Comparison of ENCODE assay signal across 16 cellular contexts in the genomic region with DNA sequence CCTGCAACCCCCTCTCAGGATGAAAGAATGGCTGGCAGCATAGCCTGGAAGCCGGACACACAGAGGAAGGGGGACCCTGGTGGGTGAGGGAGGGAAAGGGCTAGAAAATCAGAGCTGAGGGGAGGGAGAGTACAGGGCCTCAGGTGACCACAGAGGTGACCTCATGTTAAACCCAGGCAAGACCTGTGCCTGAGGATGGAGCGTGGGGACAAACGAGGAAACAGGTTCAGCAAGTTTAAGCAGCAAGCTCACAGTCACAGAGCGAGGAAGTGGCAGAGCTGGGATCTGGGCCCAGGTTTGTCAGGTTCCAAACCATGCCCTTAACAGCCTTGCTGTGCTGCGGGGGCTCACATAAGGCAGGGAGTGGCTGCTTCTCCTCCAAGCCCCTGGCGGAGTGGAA. TPM values are rescaled to one million over a fixed set of nuclear protein-coding genes. Genes with fewer than 3 reads are reported as not detected.
DNase-seq lines count a peak whose midpoint lies in the region; ATAC-seq and TF ChIP-seq lines count a peak whose summit lies in the region.
"Had no signal": no experiment of that assay in that cellular context is flagged by ENCODE, and none has a peak within 500 bp of the region (broad histone marks: within the 10 kb centered on the region; RNA-seq: fewer than 3 reads in every experiment).

No MANE protein-coding gene starts in this region.

- H3K27ac Mint-ChIP-seq in activated naive CD4-positive, alpha-beta T cell treated with anti-CD3 and anti-CD28 coated beads for 36 hours = no peak overlapping the region
- H3K27ac Mint-ChIP-seq: activated T-helper 17 cell treated with anti-CD3 and anti-CD28 coated beads, Interleukin-2, amount 50 U/mL, for 72 hours; B cell; dendritic cell treated with granulocyte-macrophage colony-stimulating factor and Interleukin-4, amounts not matched to agents 40 ng/mL and 50 ng/mL, for 4 days had no signal

- ATAC-seq in gastroesophageal sphincter (no peak), HG03135 (IDR thresholded peaks at IDR 0.05; ENCODE audit: unreplicated experiment) (no peak)
- ATAC-seq: activated T-helper 17 cell treated with anti-CD3 and anti-CD28 coated beads, Interleukin-2, amount 50 U/mL, for 72 hours had no signal

- H3K4me3 Mint-ChIP-seq in activated naive CD4-positive, alpha-beta T cell treated with anti-CD3 and anti-CD28 coated beads for 36 hours = no peak overlapping the region
- H3K4me3 Mint-ChIP-seq: activated T-helper 17 cell treated with anti-CD3 and anti-CD28 coated beads, Interleukin-2, amount 50 U/mL, for 72 hours; B cell; dendritic cell treated with granulocyte-macrophage colony-stimulating factor and Interleukin-4, amounts not matched to agents 40 ng/mL and 50 ng/mL, for 4 days had no signal

- no peak for TF ChIP-seq POLR2A in gastroesophageal sphincter (IDR thresholded peaks at IDR 0.05)
- no peak for TF ChIP-seq POLR2A in prostate gland (IDR thresholded peaks at IDR 0.05)

- H3K4me1 ChIP-seq in gastroesophageal sphincter (peaks cover 0 to 22% (median 4%) of the 10 kb centered on the region in 3 donors), prostate gland (replicated peaks) (no peaks in the 10 kb centered on the region)

- H3K4me1 Mint-ChIP-seq in activated naive CD4-positive, alpha-beta T cell treated with anti-CD3 and anti-CD28 coated beads for 36 hours (ENCODE audit: low read depth) = peaks cover 8% of the 10 kb centered on the region

- TF ChIP-seq EP300 in gastroesophageal sphincter (IDR thresholded peaks at IDR 0.05) = no peak

- no peaks in the 10 kb centered on the region for H3K9me3 Mint-ChIP-seq in activated naive CD4-positive, alpha-beta T cell treated with anti-CD3 and anti-CD28 coated beads for 36 hours
- H3K9me3 Mint-ChIP-seq: activated T-helper 17 cell treated with anti-CD3 and anti-CD28 coated beads, Interleukin-2, amount 50 U/mL, for 72 hours; dendritic cell treated with granulocyte-macrophage colony-stimulating factor and Interleukin-4, amounts not matched to agents 40 ng/mL and 50 ng/mL, for 4 days had no signal

- no peaks in the 10 kb centered on the region for H3K36me3 ChIP-seq in gastroesophageal sphincter
- no peaks in the 10 kb centered on the region for H3K36me3 ChIP-seq in prostate gland

- TF ChIP-seq CTCF in gastroesophageal sphincter (IDR thresholded peaks at IDR 0.05) (no peak), prostate gland (IDR thresholded peaks at IDR 0.05) (no peak)

- CTCF ChIA-PET in activated naive CD4-positive, alpha-beta T cell treated with anti-CD3 and anti-CD28 coated beads for 36 hours (lab: Charles Lee) = no interaction called here

- H3K27me3 Mint-ChIP-seq in activated naive CD4-positive, alpha-beta T cell treated with anti-CD3 and anti-CD28 coated beads for 36 hours (ENCODE audit: low read depth) = peaks cover 34% of the 10 kb centered on the region

- H3K27me3 ChIP-seq in gastroesophageal sphincter (peaks cover 22% of the 10 kb centered on the region), prostate gland (replicated peaks; ENCODE audit: insufficient read depth) (no peaks in the 10 kb centered on the region)

- DNase-seq in ELF-1 (ENCODE audit: low read depth, low spot score) (peak; percentile 88), NCI-H2029 (lab: John Stamatoyannopoulos, UW) (peak; percentile 25), prostate gland (ENCODE audit: low spot score) (peak; percentile 45), NCI-H128 (lab: John Stamatoyannopoulos, UW; ENCODE audit: unreplicated experiment) (no peak), NCI-H2107 treated with DMSO at 0.1 percent for 48 hours (lab: John Stamatoyannopoulos, UW; ENCODE audit: unreplicated experiment) (no peak)
- no peak for DNase-seq in activated naive CD4-positive, alpha-beta T cell treated with anti-CD3 and anti-CD28 coated beads for 36 hours
- DNase-seq: aorta, DMS79 treated with DMSO at 0.1 percent for 48 hours, NCI-H446, occipital lobe, SK-N-SH had no signal

- 80 to 86% methylated on average over 2 to 3 of the region's 6 CpGs for WGBS in gastroesophageal sphincter (ENCODE audit: low coverage in 1 of 2), 2 donors
- WGBS in prostate gland = 45% methylated on average over 6 of the region's 6 CpGs

- H3K4me3 ChIP-seq in gastroesophageal sphincter (no peak overlapping the region), prostate gland (no peak overlapping the region)

- H3K9me3 ChIP-seq in gastroesophageal sphincter = no peaks in the 10 kb centered on the region
- no peaks in the 10 kb centered on the region for H3K9me3 ChIP-seq in prostate gland
- H3K9me3 ChIP-seq: SK-N-SH had no signal

- H3K36me3 Mint-ChIP-seq in activated naive CD4-positive, alpha-beta T cell treated with anti-CD3 and anti-CD28 coated beads for 36 hours (ENCODE audit: low read depth) = no peaks in the 10 kb centered on the region

- peak overlapping the region in 3 of 4 donors; percentile 46 to 82 (median 81) for H3K27ac ChIP-seq in gastroesophageal sphincter
- H3K27ac ChIP-seq in prostate gland = peak overlapping the region; percentile 41 to 79

- intact Hi-C loops in prostate gland (cut with DNase I) = loop anchor here (2.0 kb wide), 1 partner anchor 55 kb away; no protein-coding TSS in a partner anchor
- intact Hi-C loops in activated naive CD4-positive, alpha-beta T cell treated with anti-CD3 and anti-CD28 coated beads for 36 hours (cut with micrococcal nuclease) = no loop called here

RNA-seq across cellular contexts. Expression of a gene that starts 4.0 kb away (rescaled TPM):
- total RNA-seq in gastroesophageal sphincter = under 1 TPM in 2 of 4 donors, not detected in 2; 0.27 to 0.47 TPM
- total RNA-seq in prostate gland = 1 to 10 TPM in 1 of 2 donors, under 1 TPM in 1; 0.41 to 4.5 TPM
- total RNA-seq in activated naive CD4-positive, alpha-beta T cell treated with anti-CD3 and anti-CD28 coated beads for 36 hours = not detected
- total RNA-seq: activated T-helper 17 cell treated with anti-CD3 and anti-CD28 coated beads, Interleukin-2, amount 50 U/mL, for 72 hours; occipital lobe had no signal

RNA-seq across cellular contexts. Expression of a gene that starts 39.4 kb away (rescaled TPM):
- total RNA-seq in gastroesophageal sphincter (10 to 100 TPM in 2 of 4 donors, 1 to 10 TPM in 2; 5.1 to 19.9 (median 11.5) TPM), prostate gland (10 to 100 TPM in 1 of 2 donors, 1 to 10 TPM in 1; 5.0 to 10.8 TPM)
- not detected for total RNA-seq in activated naive CD4-positive, alpha-beta T cell treated with anti-CD3 and anti-CD28 coated beads for 36 hours
- total RNA-seq: activated T-helper 17 cell treated with anti-CD3 and anti-CD28 coated beads, Interleukin-2, amount 50 U/mL, for 72 hours; B cell had no signal

RNA-seq across cellular contexts. Expression of a gene that starts 46.3 kb away (rescaled TPM):
- total RNA-seq in gastroesophageal sphincter (1 to 10 TPM in 1 of 4 donors, under 1 TPM in 1, not detected in 2; 0.19 to 1.8 TPM), prostate gland (1 to 10 TPM in 1 of 2 donors, not detected in 1; 1.1 TPM)
- not detected for total RNA-seq in activated naive CD4-positive, alpha-beta T cell treated with anti-CD3 and anti-CD28 coated beads for 36 hours
- total RNA-seq: activated T-helper 17 cell treated with anti-CD3 and anti-CD28 coated beads, Interleukin-2, amount 50 U/mL, for 72 hours; B cell had no signal

Comparison
In these comparisons a context has a peak if more than half of its experiments do, and no peak if none do; other contexts are left out.
1. DNase-seq: peak in ELF-1 (single experiment), NCI-H2029 (single experiment) and prostate gland (single experiment); none in NCI-H128 (single experiment), NCI-H2107 treated with DMSO at 0.1 percent for 48 hours (single experiment) and activated naive CD4-positive, alpha-beta T cell treated with anti-CD3 and anti-CD28 coated beads for 36 hours (single experiment).
2. RNA of a gene that starts 39.4 kb away (total RNA-seq): 5.1 to 19.9 TPM in gastroesophageal sphincter and 5.0 to 10.8 TPM in prostate gland; not detected in activated naive CD4-positive, alpha-beta T cell treated with anti-CD3 and anti-CD28 coated beads for 36 hours; every median in the first group is over 4 times any median in the second.